ENCODE assay signal across 1 cellular context in the genomic region with DNA sequence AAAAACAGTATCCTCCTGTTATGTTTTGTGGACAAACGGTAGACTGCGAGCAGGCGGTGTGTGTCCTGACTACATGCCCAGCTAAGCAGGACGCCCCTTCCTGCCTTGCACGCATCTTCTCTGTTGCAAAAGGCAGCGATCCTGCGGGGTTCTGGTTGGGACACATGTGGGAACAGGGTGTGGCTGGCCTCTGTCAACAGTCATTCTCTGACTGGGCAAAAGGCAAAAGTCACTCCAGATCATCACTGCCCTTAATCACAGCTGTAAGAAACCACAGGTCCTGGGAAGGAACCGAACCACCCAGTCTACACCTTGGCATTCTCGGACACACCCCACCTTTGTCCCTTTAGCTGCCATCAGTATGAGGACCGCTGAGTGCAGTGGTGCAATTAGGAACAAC.
A peak's percentile ranks its signal among the peaks of the same experiment; 100 is the strongest.
TF ChIP-seq lines count a peak whose summit lies in the region.

No MANE protein-coding gene starts in this region.

TF ChIP-seq in K562, 482 proteins besides CTCF, POLR2A, EP300 and RAD21 (continued from another document):
- TF ChIP-seq USF1 (CRISPR knock-in tag; IDR thresholded peaks at IDR 0.05) (no peak), ZNF449 (CRISPR knock-in tag; IDR thresholded peaks at IDR 0.05) (no peak), CTBP1 (IDR thresholded peaks at IDR 0.05; ENCODE audit: borderline replicate concordance) (peak; percentile 39; the same call in 1 of the 2 replicates), SAFB (IDR thresholded peaks at IDR 0.05; ENCODE audit: borderline replicate concordance, low read depth, low read length) (no peak), C11orf30 (IDR thresholded peaks at IDR 0.05; ENCODE audit: low read depth) (no peak), MEIS2 (IDR thresholded peaks at IDR 0.05; ENCODE audit: partially characterized antibody) (peak; percentile 16), ZNF766 (CRISPR knock-in tag; conservative IDR thresholded peaks at IDR 0.05) (peak; percentile 75; the same call in 1 of the 2 replicates), ZNF445 (CRISPR knock-in tag; IDR thresholded peaks at IDR 0.05; ENCODE audit: low read depth) (no peak)
